Comparison of ENCODE assay signal across 7 cellular contexts in genomic region chr20:57709823-57710799, GRCh38. TPM values are rescaled to one million over a fixed set of nuclear protein-coding genes. Genes with fewer than 3 reads are reported as not detected.
DNase-seq lines count a peak whose midpoint lies in the region; ATAC-seq, FAIRE-seq and TF ChIP-seq lines count a peak whose summit lies in the region.

Gene PMEPA1 (minus strand): TSS chr20:57710015. CDS start chr20:57709582, 433 bp downstream.

- dilution Hi-C loops in keratinocyte (cut with MboI; ENCODE audit: extremely low pct_ligation_motif_present, low sequenced_read_pairs): no loop called here

- H3K36me3 ChIP-seq in keratinocyte (ENCODE audit: control insufficient read depth in 2 of 2, extremely low read depth in 1 of 2, insufficient read depth in 2 of 2, low read length in 2 of 2): peaks cover 3 to 18% of the 10 kb centered on the region in 2 experiments

- no peak for TF ChIP-seq CTCF in keratinocyte (optimal IDR thresholded peaks at IDR 0.05 in 1 of 3, IDR thresholded peaks at IDR 0.05 in 1 of 3, conservative IDR thresholded peaks at IDR 0.05 in 1 of 3; ENCODE audit: extremely low read depth in 1 of 3, insufficient read depth in 2 of 3, low read length in 3 of 3)

- peak; percentile 66 for FAIRE-seq in keratinocyte (lab: Jason Lieb, UNC)

- H3K27me3 ChIP-seq in keratinocyte (ENCODE audit: control insufficient read depth, extremely low read depth, insufficient read depth, low read length): no peaks in the 10 kb centered on the region

- no peaks in the 10 kb centered on the region for H3K9me1 ChIP-seq in keratinocyte (ENCODE audit: control insufficient read depth, extremely low read depth, insufficient read depth, low read length)

- H3K79me2 ChIP-seq in keratinocyte (ENCODE audit: control insufficient read depth, insufficient read depth, low read length): peaks cover 45% of the 10 kb centered on the region

- H2AFZ ChIP-seq in keratinocyte (ENCODE audit: control insufficient read depth, low read length): peak within 1 kb of the TSS; percentile 78

- no peaks in the 10 kb centered on the region for H3K9me3 ChIP-seq in keratinocyte (ENCODE audit: control insufficient read depth, low read depth, low read length)

- H4K20me1 ChIP-seq in keratinocyte (ENCODE audit: control insufficient read depth, extremely low read depth, insufficient read depth, low read length): peaks cover 25% of the 10 kb centered on the region

- peak within 1 kb of the TSS; percentile 86 for H3K4me2 ChIP-seq in keratinocyte (ENCODE audit: control insufficient read depth, extremely low read depth, insufficient read depth, low read depth, low read length)

- ATAC-seq in GM18508 (IDR thresholded peaks at IDR 0.05; ENCODE audit: insufficient read depth, unreplicated experiment) (peak; percentile 41), HG03039 (IDR thresholded peaks at IDR 0.05; ENCODE audit: unreplicated experiment) (peak; percentile 79)

- H3K4me1 ChIP-seq in keratinocyte (ENCODE audit: control insufficient read depth, extremely low read depth, insufficient read depth, low read length): peaks cover 53% of the 10 kb centered on the region

- H3K9ac ChIP-seq in keratinocyte (ENCODE audit: control insufficient read depth, extremely low read depth, insufficient read depth, low read length): peak within 1 kb of the TSS; percentile 97

- peak within 1 kb of the TSS; percentile 90 for H3K27ac ChIP-seq in keratinocyte (ENCODE audit: control insufficient read depth, insufficient read depth, low read length)

- peak; percentile 60 for DNase-seq in NCI-H2107 treated with DMSO at 0.1 percent for 48 hours (lab: John Stamatoyannopoulos, UW; ENCODE audit: unreplicated experiment)
- DNase-seq in activated CD4-positive, alpha-beta T cell treated with anti-CD3 and anti-CD28 coated beads for 24 hours (ENCODE audit: low read depth in 2 of 2): peak; percentile 83 to 90
- peak; percentile 65 for DNase-seq in cerebellum (ENCODE audit: low spot score)
- no peak for DNase-seq in keratinocyte (ENCODE audit: low read depth, low spot score)
- DNase-seq in stimulated activated CD4-positive, alpha-beta T cell treated with anti-CD3 and anti-CD28 coated beads, Interleukin-12 subunit alpha, Interleukin-12 subunit beta, amount 100 ng/mL, for 24 hours (ENCODE audit: low read depth in 2 of 2): peak; percentile 82 to 83

- peak within 1 kb of the TSS; percentile 89 to 93 (median 91) for H3K4me3 ChIP-seq in keratinocyte (ENCODE audit: control insufficient read depth in 2 of 3, extremely low read depth in 1 of 3, insufficient read depth in 2 of 3, low read depth in 1 of 3, low read length in 3 of 3)

RNA-seq across cellular contexts. Expression of gene PMEPA1, which starts in this region (rescaled TPM):
- 8.4 TPM for total RNA-seq in cerebellum
- 29.0 to 84.0 TPM (median 50.7 TPM) in 3 replicates for polyA plus RNA-seq in keratinocyte
- 14.2 TPM for polyA plus RNA-seq in keratinocyte (2011; ENCODE audit: low read depth)
- polyA plus RNA-seq in keratinocyte (2011; cell fraction: cytosol; rRNA removed): 40.6 and 82.2 TPM in 2 replicates
- polyA plus RNA-seq in keratinocyte (2011; cell fraction: nucleus; rRNA removed): 70.2 and 80.4 TPM in 2 replicates
- 20.6 and 151 TPM in 2 replicates for polyA plus RNA-seq in keratinocyte (2012; ENCODE audit: low replicate concordance)
- 41.7 to 94.9 TPM (median 50.4 TPM) in 3 replicates for polyA minus RNA-seq in keratinocyte
- polyA minus RNA-seq in keratinocyte (2011; cell fraction: cytosol; rRNA and poly(A)+ RNA removed): 149 TPM
- 70.1 and 74.7 TPM in 2 replicates for polyA minus RNA-seq in keratinocyte (2011; cell fraction: nucleus; rRNA and poly(A)+ RNA removed)
